In the genomic region with DNA sequence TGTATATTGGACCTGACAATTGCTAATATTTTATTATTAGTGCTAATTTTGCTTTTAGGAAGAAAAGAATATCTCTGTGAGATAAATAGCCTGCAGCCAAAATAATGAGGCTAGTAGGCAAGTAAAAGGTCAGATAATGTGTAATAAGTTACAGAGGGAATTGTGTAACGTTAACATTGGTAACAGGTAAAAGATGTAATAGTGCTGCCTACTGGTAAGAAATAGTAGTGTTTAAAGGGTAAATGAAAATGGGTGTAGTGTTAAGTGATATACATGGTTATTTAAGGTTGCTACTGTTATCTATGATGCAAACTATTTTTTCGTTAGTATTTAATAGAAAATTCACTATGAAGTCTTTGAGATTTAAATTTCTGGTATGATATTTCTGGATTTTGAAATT, we compare ENCODE assay signal across 8 cellular contexts. TPM values are rescaled to one million over a fixed set of nuclear protein-coding genes. Genes with fewer than 3 reads are reported as not detected.
A peak's percentile ranks its signal among the peaks of the same experiment; 100 is the strongest.
DNase-seq lines count a peak whose midpoint lies in the region; ATAC-seq and TF ChIP-seq lines count a peak whose summit lies in the region.

No MANE protein-coding gene starts in this region.

- peak; percentile 34; the same call in 1 of the 2 replicates for TF ChIP-seq CTCF in RWPE1 (conservative IDR thresholded peaks at IDR 0.05; ENCODE audit: low read depth)
- TF ChIP-seq CTCF in coronary artery (IDR thresholded peaks at IDR 0.05): no peak

- CTCF ChIA-PET in RWPE1 (lab: Yijun Ruan, JAX): no interaction called here

- POLR2A ChIA-PET in RWPE1 (lab: Yijun Ruan, JAX; ENCODE audit: low non-redundant PET): no interaction called here

- DNase-seq in NOMO-1 treated with DMSO at 0.1 percent for 48 hours (lab: John Stamatoyannopoulos, UW; ENCODE audit: unreplicated experiment) (peak; percentile 15), NOMO-1 treated with dmso at 0.1 percent for 144 hours (lab: John Stamatoyannopoulos, UW; ENCODE audit: unreplicated experiment) (no peak), RWPE1 (ENCODE audit: low spot score) (peak; percentile 15), left colon (no peak), NCI-H524 treated with DMSO at 0.1 percent for 48 hours (lab: John Stamatoyannopoulos, UW) (no peak), GDM1 (lab: John Stamatoyannopoulos, UW) (no peak), coronary artery (ENCODE audit: low spot score) (no peak)

- H3K27ac ChIP-seq in RWPE1: no peak overlapping the region
- no peak overlapping the region for H3K27ac ChIP-seq in coronary artery

- ATAC-seq in HG03280 (IDR thresholded peaks at IDR 0.05; ENCODE audit: unreplicated experiment) (peak; percentile 80), left colon (peak; percentile 92)

- H3K4me3 ChIP-seq in coronary artery: no peak overlapping the region

- intact Hi-C loops in left colon (cut with DNase I, micrococcal nuclease): no loop called here

RNA-seq across cellular contexts. Expression of gene FOXP2, which starts 9.2 kb away (rescaled TPM):
- total RNA-seq in left colon: 10 to 100 TPM; 12.8 to 21.1 TPM

Comparison
In these comparisons a context has a peak if more than half of its experiments do, and no peak if none do; other contexts are left out.
1. DNase-seq: peak in NOMO-1 treated with DMSO at 0.1 percent for 48 hours (single experiment) and RWPE1 (single experiment); none in NOMO-1 treated with dmso at 0.1 percent for 144 hours (single experiment), left colon (0 of 2), NCI-H524 treated with DMSO at 0.1 percent for 48 hours (single experiment), GDM1 (single experiment) and coronary artery (single experiment).